In genomic region chr9:104286187-104286586, GRCh38 we compare ENCODE assay signal across 21 cellular contexts.
"Had no signal": no experiment of that assay in that cellular context is flagged by ENCODE, and none has a peak within 500 bp of the region (broad histone marks: within the 10 kb centered on the region; RNA-seq: fewer than 3 reads in every experiment).

No MANE protein-coding gene starts in this region.

- H2AFZ ChIP-seq: neural progenitor cell had no signal

- H3K4me1 ChIP-seq: neural progenitor cell, prostate gland, right atrium auricular region, stomach, tibial artery, upper lobe of left lung had no signal

- H3K36me3 ChIP-seq: neural progenitor cell, prostate gland, right atrium auricular region, stomach, tibial artery, upper lobe of left lung had no signal

- DNase-seq: cortex of kidney; effector memory CD8-positive, alpha-beta T cell; mesenchymal stem cell; naive thymus-derived CD4-positive, alpha-beta T cell; stimulated activated CD4-positive, alpha-beta T cell treated with anti-CD3 and anti-CD28 coated beads, Interleukin-2, amount 100 ng/mL, for 24 hours; stimulated activated CD4-positive, alpha-beta T cell treated with anti-CD3 and anti-CD28 coated beads, Interleukin-4, amount 100 ng/mL, for 24 hours; stimulated activated naive CD4-positive, alpha-beta T cell treated with Interleukin-2 at 50 U/mL for 16 hours; stomach; tibial artery; upper lobe of left lung had no signal

- H3K36me3 Mint-ChIP-seq: mesothelial cell of epicardium; naive thymus-derived CD4-positive, alpha-beta T cell; neural progenitor cell; stimulated activated effector memory CD8-positive, alpha-beta T cell treated with anti-CD3 and anti-CD28 coated beads, Interleukin-12 subunit alpha, Interleukin-12 subunit beta, amount 100 ng/mL, for 72 hours had no signal

- H3K27me3 ChIP-seq: neural progenitor cell, right atrium auricular region, stomach, tibial artery, upper lobe of left lung had no signal

- H3K4me3 Mint-ChIP-seq: effector memory CD8-positive, alpha-beta T cell; mesothelial cell of epicardium; naive thymus-derived CD4-positive, alpha-beta T cell; nephron; neural progenitor cell; stimulated activated effector memory CD8-positive, alpha-beta T cell treated with anti-CD3 and anti-CD28 coated beads, Interleukin-12 subunit alpha, Interleukin-12 subunit beta, amount 100 ng/mL, for 72 hours had no signal

- H3K27ac Mint-ChIP-seq: effector memory CD8-positive, alpha-beta T cell; mesothelial cell of epicardium; naive thymus-derived CD4-positive, alpha-beta T cell; neural progenitor cell; stimulated activated effector memory CD8-positive, alpha-beta T cell treated with anti-CD3 and anti-CD28 coated beads, Interleukin-12 subunit alpha, Interleukin-12 subunit beta, amount 100 ng/mL, for 72 hours had no signal

- H3K4me2 ChIP-seq: neural progenitor cell had no signal

- H3K9me3 Mint-ChIP-seq: effector memory CD8-positive, alpha-beta T cell; nephron; neural progenitor cell had no signal

- H3K27me3 Mint-ChIP-seq: effector memory CD8-positive, alpha-beta T cell had no signal

- H3K27ac ChIP-seq: neural progenitor cell, prostate gland, right atrium auricular region, stomach, tibial artery, upper lobe of left lung had no signal

- H3K4me1 Mint-ChIP-seq: naive thymus-derived CD4-positive, alpha-beta T cell; nephron; neural progenitor cell; stimulated activated effector memory CD8-positive, alpha-beta T cell treated with anti-CD3 and anti-CD28 coated beads, Interleukin-12 subunit alpha, Interleukin-12 subunit beta, amount 100 ng/mL, for 72 hours had no signal

- H3K9me3 ChIP-seq: prostate gland, right atrium auricular region, stomach, tibial artery, upper lobe of left lung had no signal

- FAIRE-seq: endometrium, frontal cortex, keratinocyte, urothelium cell line had no signal

- H3K4me3 ChIP-seq: lung, neural progenitor cell, prostate gland, right atrium auricular region, stomach, tibial artery, upper lobe of left lung had no signal
